In the genomic region with DNA sequence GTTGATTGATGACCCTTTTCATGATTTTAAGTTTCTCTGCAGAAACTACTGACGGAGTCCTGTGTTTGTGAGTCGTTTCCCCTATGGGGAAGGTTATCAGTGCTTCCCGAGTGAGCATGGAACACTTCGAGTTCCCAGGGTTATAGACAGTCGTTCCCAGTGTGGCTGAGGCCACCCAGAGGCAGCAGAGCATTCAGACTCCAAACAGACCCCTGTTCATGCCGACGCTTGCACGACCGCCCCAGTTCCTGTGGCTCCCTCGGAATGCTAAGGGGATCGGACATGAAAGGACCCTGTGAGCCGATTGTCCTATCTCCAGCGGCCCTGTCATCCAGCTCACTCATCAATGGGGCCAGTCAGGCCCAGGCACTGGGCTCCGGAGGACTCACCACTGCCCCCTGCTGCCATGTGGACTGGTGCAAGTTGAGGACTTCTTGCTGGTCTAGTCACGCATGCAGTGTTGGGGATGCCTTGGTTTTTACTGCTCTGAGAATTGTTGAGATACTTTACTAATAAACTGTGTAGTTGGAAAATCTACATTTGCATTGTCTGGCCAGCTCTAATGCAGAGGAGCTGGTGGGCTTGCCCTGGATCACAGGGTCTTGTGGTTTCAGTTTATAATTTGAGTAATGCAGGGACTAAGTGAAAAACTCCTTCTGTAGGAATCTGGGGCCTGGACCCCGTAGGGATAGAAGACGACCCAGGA, we compare ENCODE assay signal across 7 cellular contexts. TPM values are rescaled to one million over a fixed set of nuclear protein-coding genes. Genes with fewer than 3 reads are reported as not detected.
DNase-seq lines count a peak whose midpoint lies in the region; ATAC-seq and TF ChIP-seq lines count a peak whose summit lies in the region.

No MANE protein-coding gene starts in this region.

- no peaks in the 10 kb centered on the region for H3K9me3 Mint-ChIP-seq in central memory CD8-positive, alpha-beta T cell

- no peak overlapping the region for H3K4me3 Mint-ChIP-seq in central memory CD8-positive, alpha-beta T cell

- no peaks in the 10 kb centered on the region for H3K27me3 ChIP-seq in MG63
- no peaks in the 10 kb centered on the region for H3K27me3 ChIP-seq in layer of hippocampus (ENCODE audit: control insufficient read depth, insufficient read depth, low read length)

- H3K27ac ChIP-seq in layer of hippocampus (ENCODE audit: low read depth, low read length) = peak overlapping the region; percentile 72

- ATAC-seq in central memory CD8-positive, alpha-beta T cell (replicated peaks; ENCODE audit: extremely low read depth, poor library complexity, severe bottlenecking) = no peak
- no peak for ATAC-seq in HG03025 (IDR thresholded peaks at IDR 0.05; ENCODE audit: low FRiP score, unreplicated experiment)

- peaks cover 29% of the 10 kb centered on the region for H3K36me3 Mint-ChIP-seq in central memory CD8-positive, alpha-beta T cell (ENCODE audit: insufficient read depth)

- H3K4me1 Mint-ChIP-seq in central memory CD8-positive, alpha-beta T cell = peaks cover 29% of the 10 kb centered on the region

- DNase-seq in GM12864 (ENCODE audit: low read depth) = no peak
- peak; percentile 46 for DNase-seq in MG63
- peak; percentile 65 for DNase-seq in activated CD4-positive, alpha-beta T cell treated with anti-CD3 and anti-CD28 coated beads for 1 hour
- peak; percentile 56 to 73 for DNase-seq in central memory CD8-positive, alpha-beta T cell (ENCODE audit: low spot score in 2 of 2)
- peak; percentile 88 to 94 for DNase-seq in stimulated activated CD4-positive, alpha-beta T cell treated with anti-CD3 and anti-CD28 coated beads, Interleukin-2, amount 100 ng/mL, for 48 hours

- no peak overlapping the region for H3K4me3 ChIP-seq in GM12864 (ENCODE audit: low read depth, low read length)
- no peak overlapping the region for H3K4me3 ChIP-seq in MG63

- peak; percentile 90 for TF ChIP-seq CTCF in GM12864 (IDR thresholded peaks at IDR 0.05; ENCODE audit: low read depth, low read length, missing control alignments)

- peaks cover 26% of the 10 kb centered on the region for H3K36me3 ChIP-seq in MG63

- no peaks in the 10 kb centered on the region for H3K9me3 ChIP-seq in MG63

- H3K27ac Mint-ChIP-seq in central memory CD8-positive, alpha-beta T cell (ENCODE audit: low read depth) = no peak overlapping the region

- H3K27me3 Mint-ChIP-seq in central memory CD8-positive, alpha-beta T cell = no peaks in the 10 kb centered on the region

RNA-seq across cellular contexts. Expression of a gene that starts 3.1 kb away (rescaled TPM):
- total RNA-seq in MG63 (2014; rRNA removed; shearing (Covaris generic); ENCODE audit: low replicate concordance) = 2,413 and 2,555 TPM in 2 replicates

RNA-seq across cellular contexts. Expression of a gene that starts 18.2 kb away (rescaled TPM):
- total RNA-seq in MG63 (2014; rRNA removed; shearing (Covaris generic); ENCODE audit: low replicate concordance) = 9.1 and 9.6 TPM in 2 replicates

RNA-seq across cellular contexts. Expression of a gene that starts 49.2 kb away (rescaled TPM):
- 52.8 and 71.9 TPM in 2 replicates for total RNA-seq in MG63 (2014; rRNA removed; shearing (Covaris generic); ENCODE audit: low replicate concordance)

RNA-seq across cellular contexts. Expression of a gene that starts 56.1 kb away (rescaled TPM):
- not detected in 2 replicates for total RNA-seq in MG63 (2014; rRNA removed; shearing (Covaris generic); ENCODE audit: low replicate concordance)
